13 cellular contexts compared by ENCODE assay signal in the genomic region with DNA sequence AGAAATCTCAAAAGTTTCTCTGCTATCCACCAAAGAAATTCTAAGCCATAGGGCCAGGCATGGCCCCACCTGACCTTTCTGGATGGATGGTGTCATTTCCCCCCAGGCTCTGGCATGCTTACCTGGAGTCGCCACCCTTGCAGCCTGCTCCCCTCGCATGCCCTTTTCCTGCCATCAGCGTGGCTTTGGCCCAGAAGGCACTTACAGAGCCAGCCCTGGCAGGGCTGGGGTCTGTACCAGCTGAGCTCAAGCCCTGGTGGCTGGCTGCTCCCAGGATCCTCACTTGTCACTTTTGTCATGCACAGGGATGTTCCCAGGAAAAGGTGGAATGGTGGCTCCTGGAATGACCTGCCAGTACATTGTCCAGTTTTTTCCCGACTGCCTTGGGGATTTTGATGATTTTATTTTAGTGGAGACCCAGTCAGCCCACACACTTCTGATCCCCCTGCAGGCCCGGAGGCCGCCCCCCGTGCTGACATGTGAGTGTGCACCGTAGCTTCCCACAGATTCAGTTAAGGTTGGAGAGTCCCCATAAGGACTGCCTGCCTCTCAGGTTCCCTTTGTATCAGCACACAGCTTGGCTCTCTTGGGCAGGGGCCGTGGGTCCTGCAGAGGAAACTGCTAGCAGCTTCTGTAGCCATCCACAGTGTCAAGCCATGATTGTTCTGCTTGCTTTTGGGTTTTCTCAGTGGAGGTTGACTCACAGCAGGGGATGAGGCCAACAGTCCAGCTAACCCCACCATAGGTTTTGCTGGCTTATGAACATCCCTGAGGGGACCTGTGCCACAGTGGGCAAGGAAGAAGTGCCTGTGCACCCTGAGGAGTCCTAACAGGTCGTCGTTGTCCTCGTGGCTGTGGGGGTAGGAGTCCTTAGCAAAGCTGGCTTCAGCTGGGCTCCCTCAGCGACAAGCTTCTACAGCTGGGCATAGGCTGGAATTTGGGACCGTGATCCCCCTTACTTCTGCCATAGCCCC. TPM values are rescaled to one million over a fixed set of nuclear protein-coding genes. Genes with fewer than 3 reads are reported as not detected.
DNase-seq lines count a peak whose midpoint lies in the region; ATAC-seq and TF ChIP-seq lines count a peak whose summit lies in the region.
"Had no signal": no experiment of that assay in that cellular context is flagged by ENCODE, and none has a peak within 500 bp of the region (broad histone marks: within the 10 kb centered on the region; RNA-seq: fewer than 3 reads in every experiment).

No MANE protein-coding gene starts in this region.

- peak overlapping the region; percentile 19 for H3K27ac ChIP-seq in CD4-positive, alpha-beta T cell (ENCODE audit: low read depth, low read length)

- peak overlapping the region; percentile 78 for H3K27ac Mint-ChIP-seq in CD4-positive, alpha-beta T cell
- H3K27ac Mint-ChIP-seq in HFFc6: peak overlapping the region; percentile 57; the same call in 1 of the 2 replicates
- peak overlapping the region; percentile 70 for H3K27ac Mint-ChIP-seq in activated naive CD8-positive, alpha-beta T cell treated with anti-CD3 and anti-CD28 coated beads, Interleukin-2, amount 50 U/mL, for 24 hours
- H3K27ac Mint-ChIP-seq in nephron progenitor cell: peak overlapping the region; percentile 89

- H3K4me3 Mint-ChIP-seq in CD4-positive, alpha-beta T cell: peak overlapping the region; percentile 71
- H3K4me3 Mint-ChIP-seq in HFFc6: 0 out of 2 replicates have a peak overlapping the region, but pooled peaks have one; percentile 3
- no peak overlapping the region for H3K4me3 Mint-ChIP-seq in activated naive CD8-positive, alpha-beta T cell treated with anti-CD3 and anti-CD28 coated beads, Interleukin-2, amount 50 U/mL, for 24 hours
- H3K4me3 Mint-ChIP-seq in nephron progenitor cell: no peak overlapping the region

- CTCF ChIA-PET in CD4-positive, alpha-beta T cell (lab: Charles Lee): no interaction called here

- peak; percentile 37 for ATAC-seq in CD4-positive, alpha-beta T cell (ENCODE audit: poor library complexity)
- ATAC-seq in activated naive CD8-positive, alpha-beta T cell treated with anti-CD3 and anti-CD28 coated beads, Interleukin-2, amount 50 U/mL, for 24 hours: peak; percentile 38
- no peak for ATAC-seq in GM18909 (IDR thresholded peaks at IDR 0.05; ENCODE audit: poor library complexity, unreplicated experiment)

- no peak for TF ChIP-seq CTCF in CD4-positive, alpha-beta T cell (IDR thresholded peaks at IDR 0.05)
- no peak for TF ChIP-seq CTCF in HFFc6 (IDR thresholded peaks at IDR 0.05)
- no peak for TF ChIP-seq CTCF in nephron progenitor cell (IDR thresholded peaks at IDR 0.05)

- H3K9me3 ChIP-seq in CD4-positive, alpha-beta T cell (ENCODE audit: control insufficient read depth, low read length): peaks cover 7% of the 10 kb centered on the region

- H3K27me3 ChIP-seq in CD4-positive, alpha-beta T cell (ENCODE audit: control insufficient read depth, insufficient read depth, low read length): no peaks in the 10 kb centered on the region

- H3K36me3 Mint-ChIP-seq in CD4-positive, alpha-beta T cell (ENCODE audit: low read depth): peaks cover 17% of the 10 kb centered on the region
- H3K36me3 Mint-ChIP-seq in HFFc6 (ENCODE audit: low read depth) (peaks cover 8% of the 10 kb centered on the region), nephron progenitor cell (ENCODE audit: low read depth) (peaks cover 13% of the 10 kb centered on the region)
- peaks cover 5% of the 10 kb centered on the region for H3K36me3 Mint-ChIP-seq in activated naive CD8-positive, alpha-beta T cell treated with anti-CD3 and anti-CD28 coated beads, Interleukin-2, amount 50 U/mL, for 24 hours (ENCODE audit: low read depth)

- H3K9me3 Mint-ChIP-seq in CD4-positive, alpha-beta T cell: peaks cover 6% of the 10 kb centered on the region
- H3K9me3 Mint-ChIP-seq in HFFc6 (peaks cover 13% of the 10 kb centered on the region), nephron progenitor cell (peaks cover 38% of the 10 kb centered on the region)
- H3K9me3 Mint-ChIP-seq in activated naive CD8-positive, alpha-beta T cell treated with anti-CD3 and anti-CD28 coated beads, Interleukin-2, amount 50 U/mL, for 24 hours: peaks cover 8% of the 10 kb centered on the region

- POLR2A ChIA-PET in CD4-positive, alpha-beta T cell (lab: Charles Lee): no interaction called here

- intact Hi-C loops in CD4-positive, alpha-beta T cell (cut with DNase I, micrococcal nuclease): loop anchor here in 1 of 2 experiments (2.0 kb wide), 1 partner anchor 46 kb away; a partner anchor contains a TSS

- peak in 1 of 10 experiments; percentile 17 for DNase-seq in CD4-positive, alpha-beta T cell
- DNase-seq in HFFc6: no peak
- DNase-seq in activated naive CD8-positive, alpha-beta T cell treated with anti-CD3 and anti-CD28 coated beads, Interleukin-2, amount 50 U/mL, for 24 hours: peak; percentile 14
- no peak for DNase-seq in nephron progenitor cell
- DNase-seq in NCI-H524 (lab: John Stamatoyannopoulos, UW): no peak
- no peak for DNase-seq in CD1c-positive myeloid dendritic cell (ENCODE audit: extremely low spot score)
- no peak for DNase-seq in NCI-H2029 (lab: John Stamatoyannopoulos, UW)
- DNase-seq: kidney; NCI-H1105 treated with DMSO at 0.1 percent for 48 hours; NCI-H748 treated with DMSO at 0.1 percent for 48 hours; nucleus accumbens; stimulated activated CD4-positive, alpha-beta T cell treated with anti-CD3 and anti-CD28 coated beads, Interleukin-4, amount 100 ng/mL, for 1 hour had no signal

- no peaks in the 10 kb centered on the region for H3K27me3 Mint-ChIP-seq in CD4-positive, alpha-beta T cell
- H3K27me3 Mint-ChIP-seq in HFFc6 (ENCODE audit: insufficient read depth): peaks cover 16% of the 10 kb centered on the region
- H3K27me3 Mint-ChIP-seq in activated naive CD8-positive, alpha-beta T cell treated with anti-CD3 and anti-CD28 coated beads, Interleukin-2, amount 50 U/mL, for 24 hours: no peaks in the 10 kb centered on the region
- peaks cover 44% of the 10 kb centered on the region for H3K27me3 Mint-ChIP-seq in nephron progenitor cell (ENCODE audit: low read depth, poor library complexity)

- H3K4me1 Mint-ChIP-seq in CD4-positive, alpha-beta T cell (ENCODE audit: low read depth): no peaks in the 10 kb centered on the region
- H3K4me1 Mint-ChIP-seq in HFFc6 (ENCODE audit: low read depth) (no peaks in the 10 kb centered on the region), nephron progenitor cell (no peaks in the 10 kb centered on the region)
- H3K4me1 Mint-ChIP-seq in activated naive CD8-positive, alpha-beta T cell treated with anti-CD3 and anti-CD28 coated beads, Interleukin-2, amount 50 U/mL, for 24 hours: peaks cover 3% of the 10 kb centered on the region

RNA-seq across cellular contexts. Expression of a gene that starts 46.2 kb away (rescaled TPM):
- total RNA-seq in CD4-positive, alpha-beta T cell: 1 to 10 TPM; 4.4 to 5.1 TPM
- under 1 TPM in 1 of 6 experiments, not detected in 5; 0.05 TPM for total RNA-seq in HFFc6 (2021; fragmentation: NEBNext Ultra II Directional; extraction: Animal tissue kit (Norgen Biotek cat#: 25700))

RNA-seq across cellular contexts. Expression of a gene that starts 51.7 kb away (rescaled TPM):
- total RNA-seq in CD4-positive, alpha-beta T cell: 10 to 100 TPM; 56.4 to 58.9 TPM
- total RNA-seq in HFFc6 (2021; fragmentation: NEBNext Ultra II Directional; extraction: Animal tissue kit (Norgen Biotek cat#: 25700)): 10 to 100 TPM; 45.1 to 60.9 (median 52.1) TPM

RNA-seq across cellular contexts. Expression of a gene that starts 53.2 kb away (rescaled TPM):
- total RNA-seq in CD4-positive, alpha-beta T cell: 10 to 100 TPM; 26.9 to 27.2 TPM
- total RNA-seq in HFFc6 (2021; fragmentation: NEBNext Ultra II Directional; extraction: Animal tissue kit (Norgen Biotek cat#: 25700)): 10 to 100 TPM; 25.1 to 31.9 (median 28.4) TPM

RNA-seq across cellular contexts. Expression of a gene that starts 55.8 kb away (rescaled TPM):
- 10 to 100 TPM; 67.0 to 69.8 TPM for total RNA-seq in CD4-positive, alpha-beta T cell
- total RNA-seq in HFFc6 (2021; fragmentation: NEBNext Ultra II Directional; extraction: Animal tissue kit (Norgen Biotek cat#: 25700)): 10 to 100 TPM; 11.1 to 22.4 (median 17.6) TPM

Comparison
In these comparisons a context has a peak if more than half of its experiments do, and no peak if none do; other contexts are left out.
1. H3K4me3 Mint-ChIP-seq: peak in CD4-positive, alpha-beta T cell (single experiment) and HFFc6 (single experiment); none in activated naive CD8-positive, alpha-beta T cell treated with anti-CD3 and anti-CD28 coated beads, Interleukin-2, amount 50 U/mL, for 24 hours (single experiment) and nephron progenitor cell (single experiment).
2. RNA of a gene that starts 46.2 kb away (total RNA-seq): 4.4 to 5.1 TPM in CD4-positive, alpha-beta T cell; 0.05 TPM in HFFc6; every median in the first group is over 4 times any median in the second.
3. Peak in every context shown above with its lines, with median percentiles within 50 percentile points of each other: H3K27ac Mint-ChIP-seq.